In the genomic region with DNA sequence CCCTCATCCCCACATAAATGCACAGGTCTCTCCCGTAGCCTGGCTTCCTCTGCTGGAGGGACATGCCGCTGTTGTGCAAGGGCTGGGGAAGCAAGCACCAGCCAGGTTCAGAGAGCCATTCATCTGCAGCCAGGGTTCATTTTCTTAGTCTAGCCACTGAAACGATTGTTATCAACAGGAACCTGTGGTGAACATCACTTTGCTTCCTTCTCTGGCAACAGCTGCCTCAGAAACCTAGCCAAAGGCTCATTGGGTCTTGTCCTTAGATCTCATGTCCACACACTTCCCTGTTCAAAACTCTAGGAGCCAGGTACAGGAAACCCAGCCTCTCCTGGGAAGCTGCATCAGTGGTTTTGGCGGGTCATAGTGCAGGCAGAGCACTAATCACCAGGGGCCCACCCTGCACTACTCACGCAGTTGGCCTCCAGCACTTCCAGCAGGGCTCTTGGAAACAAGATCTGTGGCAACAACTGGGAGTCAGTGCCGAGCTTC, we compare ENCODE assay signal across 8 cellular contexts. TPM values are rescaled to one million over a fixed set of nuclear protein-coding genes. Genes with fewer than 3 reads are reported as not detected.
A peak's percentile ranks its signal among the peaks of the same experiment; 100 is the strongest.
DNase-seq lines count a peak whose midpoint lies in the region; ATAC-seq and TF ChIP-seq lines count a peak whose summit lies in the region.

No MANE protein-coding gene starts in this region.

- ATAC-seq in GM21381 (IDR thresholded peaks at IDR 0.05; ENCODE audit: unreplicated experiment): peak; percentile 61
- peak; percentile 12 to 48 for ATAC-seq in activated naive CD4-positive, alpha-beta T cell treated with anti-CD3 and anti-CD28 coated beads, Interleukin-2, amount 50 U/mL, for 72 hours

- no peaks in the 10 kb centered on the region for H3K9me2 ChIP-seq in DOHH2 (replicated peaks; ENCODE audit: control insufficient read depth, low read length)

- no peaks in the 10 kb centered on the region for H3K27me3 Mint-ChIP-seq in mesothelial cell of epicardium (ENCODE audit: low read depth)

- TF ChIP-seq CTCF in DOHH2 (IDR thresholded peaks at IDR 0.05; ENCODE audit: low read depth, low read length, poor library complexity, severe bottlenecking) (no peak), brain microvascular endothelial cell (IDR thresholded peaks at IDR 0.05; ENCODE audit: low read depth, low read length, missing control alignments) (no peak), mesothelial cell of epicardium (IDR thresholded peaks at IDR 0.05; ENCODE audit: unreplicated experiment) (no peak)

- H3K4me1 ChIP-seq in DOHH2 (ENCODE audit: control insufficient read depth, low read length) (peaks cover 12% of the 10 kb centered on the region; the same call in 1 of the 2 replicates), mucosa of rectum (ENCODE audit: control insufficient read depth in 2 of 2, insufficient read depth in 2 of 2, low read length in 2 of 2) (peaks cover 0 to 4% of the 10 kb centered on the region in 2 donors)

- H3K27me3 ChIP-seq in DOHH2 (ENCODE audit: control insufficient read depth, low read length): no peaks in the 10 kb centered on the region
- H3K27me3 ChIP-seq in mucosa of rectum (ENCODE audit: control insufficient read depth in 2 of 2, insufficient read depth in 2 of 2, low read length in 2 of 2): no peaks in the 10 kb centered on the region
- no peaks in the 10 kb centered on the region for H3K27me3 ChIP-seq in brain microvascular endothelial cell (replicated peaks)

- H3K4me2 ChIP-seq in DOHH2 (ENCODE audit: low read length): no peak overlapping the region

- no peaks in the 10 kb centered on the region for H3K9me3 Mint-ChIP-seq in activated naive CD4-positive, alpha-beta T cell treated with anti-CD3 and anti-CD28 coated beads, Interleukin-2, amount 50 U/mL, for 72 hours
- no peaks in the 10 kb centered on the region for H3K9me3 Mint-ChIP-seq in mesothelial cell of epicardium

- H3K4me1 Mint-ChIP-seq in mesothelial cell of epicardium: peaks cover 9% of the 10 kb centered on the region

- no peak overlapping the region for H3K4me3 ChIP-seq in DOHH2 (ENCODE audit: low read length)
- peak overlapping the region in 1 of 2 donors; percentile 4 for H3K4me3 ChIP-seq in mucosa of rectum (ENCODE audit: low read length in 2 of 2)
- H3K4me3 ChIP-seq in brain microvascular endothelial cell (ENCODE audit: low read depth, low read length): no peak overlapping the region

- peak; percentile 62 for DNase-seq in KG1 (lab: John Stamatoyannopoulos, UW)
- DNase-seq in activated naive CD4-positive, alpha-beta T cell treated with anti-CD3 and anti-CD28 coated beads, Interleukin-2, amount 50 U/mL, for 72 hours (ENCODE audit: low spot score in 2 of 2): no peak
- no peak for DNase-seq in brain microvascular endothelial cell
- DNase-seq in mesothelial cell of epicardium (ENCODE audit: low spot score in 2 of 2, unreplicated experiment in 2 of 2): no peak
- DNase-seq in DMS 273 (lab: John Stamatoyannopoulos, UW; ENCODE audit: unreplicated experiment): no peak

- H3K36me3 Mint-ChIP-seq in activated naive CD4-positive, alpha-beta T cell treated with anti-CD3 and anti-CD28 coated beads, Interleukin-2, amount 50 U/mL, for 72 hours: peaks cover 24 to 47% of the 10 kb centered on the region in 2 donors
- peaks cover 12% of the 10 kb centered on the region for H3K36me3 Mint-ChIP-seq in mesothelial cell of epicardium

- peaks cover 82% of the 10 kb centered on the region for H3K36me3 ChIP-seq in DOHH2 (ENCODE audit: control insufficient read depth, low read length)
- H3K36me3 ChIP-seq in mucosa of rectum (ENCODE audit: control insufficient read depth in 2 of 2, insufficient read depth in 2 of 2, low read length in 2 of 2): peaks cover 20 to 26% of the 10 kb centered on the region in 2 donors
- peaks cover 33% of the 10 kb centered on the region for H3K36me3 ChIP-seq in brain microvascular endothelial cell (replicated peaks)

- peak overlapping the region; percentile 83 to 91 for H3K27ac Mint-ChIP-seq in activated naive CD4-positive, alpha-beta T cell treated with anti-CD3 and anti-CD28 coated beads, Interleukin-2, amount 50 U/mL, for 72 hours
- H3K27ac Mint-ChIP-seq in mesothelial cell of epicardium: no peak overlapping the region

- H3K4me3 Mint-ChIP-seq in mesothelial cell of epicardium: no peak overlapping the region

- H3K27ac ChIP-seq in DOHH2 (ENCODE audit: low read depth, low read length) (peak overlapping the region; percentile 20; the same call in 1 of the 2 replicates), mucosa of rectum (ENCODE audit: low read depth in 2 of 2, low read length in 2 of 2) (peak overlapping the region; percentile 55 to 66), brain microvascular endothelial cell (no peak overlapping the region)

- H3K79me2 ChIP-seq in DOHH2 (ENCODE audit: control insufficient read depth, low read length): no peaks in the 10 kb centered on the region; the same call in 1 of the 2 replicates

- in situ Hi-C loops in brain microvascular endothelial cell (cut with HindIII; ENCODE audit: low pct_ligation_motif_present, low sequenced_read_pairs): no loop called here

- H3K9ac ChIP-seq in mucosa of rectum (ENCODE audit: low read depth in 1 of 2, low read length in 2 of 2): no peak overlapping the region

- H3K9me3 ChIP-seq in DOHH2 (ENCODE audit: control insufficient read depth, insufficient read depth, low read length) (no peaks in the 10 kb centered on the region), mucosa of rectum (ENCODE audit: control insufficient read depth in 2 of 2, low read length in 2 of 2) (no peaks in the 10 kb centered on the region)

- H4K20me1 ChIP-seq in DOHH2 (ENCODE audit: control insufficient read depth, insufficient read depth, low read depth, low read length): peaks cover 4% of the 10 kb centered on the region; the same call in 1 of the 2 replicates

- H3F3A ChIP-seq in DOHH2 (ENCODE audit: control insufficient read depth, insufficient read depth): peaks cover 46% of the 10 kb centered on the region

RNA-seq across cellular contexts. Expression of gene OXNAD1, which starts 47.0 kb away (rescaled TPM):
- 10 to 100 TPM; 47.7 to 53.9 TPM for total RNA-seq in activated naive CD4-positive, alpha-beta T cell treated with anti-CD3 and anti-CD28 coated beads, Interleukin-2, amount 50 U/mL, for 72 hours
- 10.6 to 13.2 TPM (median 12.3 TPM) in 3 replicates for total RNA-seq in mesothelial cell of epicardium

RNA-seq across cellular contexts. Expression of gene DPH3, which starts 47.3 kb away (rescaled TPM):
- 10 to 100 TPM; 15.2 to 23.9 TPM for total RNA-seq in activated naive CD4-positive, alpha-beta T cell treated with anti-CD3 and anti-CD28 coated beads, Interleukin-2, amount 50 U/mL, for 72 hours
- 15.4 to 19.3 TPM (median 17.2 TPM) in 3 replicates for total RNA-seq in mesothelial cell of epicardium
